10 cellular contexts compared by ENCODE assay signal in the genomic region with DNA sequence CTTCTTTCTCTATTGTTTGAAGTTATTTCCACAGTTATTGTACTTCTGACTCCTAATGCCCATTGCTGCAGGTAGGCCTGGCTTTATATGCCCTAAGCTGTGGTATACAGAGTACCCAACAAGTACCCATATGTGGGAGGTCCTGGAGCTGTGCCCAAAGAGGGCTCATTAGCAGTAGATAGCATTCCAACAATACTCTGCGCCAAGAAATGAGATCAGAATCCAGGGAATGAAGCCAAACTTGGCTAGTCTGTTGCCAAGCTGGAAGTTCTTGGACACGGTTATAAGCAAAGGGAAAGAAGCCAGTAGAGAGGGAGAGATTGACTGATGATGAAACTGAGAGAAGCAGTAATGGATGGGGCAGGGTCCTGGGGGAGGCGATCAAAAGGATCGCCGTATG. TPM values are rescaled to one million over a fixed set of nuclear protein-coding genes. Genes with fewer than 3 reads are reported as not detected.
DNase-seq lines count a peak whose midpoint lies in the region; ATAC-seq and TF ChIP-seq lines count a peak whose summit lies in the region.
"Had no signal": no experiment of that assay in that cellular context is flagged by ENCODE, and none has a peak within 500 bp of the region (broad histone marks: within the 10 kb centered on the region; RNA-seq: fewer than 3 reads in every experiment).

No MANE protein-coding gene starts in this region.

- POLR2A ChIA-PET in AG04450 (lab: Yijun Ruan, JAX): no interaction called here

- H3K27me3 ChIP-seq in AG04450 (ENCODE audit: control insufficient read depth, insufficient read depth, low read length) (peaks cover 2% of the 10 kb centered on the region), esophagus squamous epithelium (no peaks in the 10 kb centered on the region)

- peaks cover 0 to 10% (median 4%) of the 10 kb centered on the region in 3 donors for H3K4me1 ChIP-seq in esophagus squamous epithelium

- TF ChIP-seq CTCF in AG04450 (IDR thresholded peaks at IDR 0.05; ENCODE audit: low read depth, low read length) (no peak), esophagus squamous epithelium (IDR thresholded peaks at IDR 0.05) (no peak)

- H3K36me3 ChIP-seq in esophagus squamous epithelium: no peaks in the 10 kb centered on the region

- H3K27ac ChIP-seq in AG04450 (ENCODE audit: low read depth, low read length) (no peak overlapping the region), esophagus squamous epithelium (no peak overlapping the region)
- H3K27ac ChIP-seq: C4-2B had no signal

- peak; percentile 11 for DNase-seq in AG04450 (ENCODE audit: low read depth, low spot score)
- peak; percentile 23 for DNase-seq in NCI-H1105 (lab: John Stamatoyannopoulos, UW)
- peak; percentile 40 to 60 for DNase-seq in dermis microvascular lymphatic vessel endothelial cell (ENCODE audit: low read depth in 2 of 2)
- peak; percentile 40 to 72 for DNase-seq in lung microvascular endothelial cell (ENCODE audit: low read depth in 2 of 2)
- DNase-seq in esophagus squamous epithelium (lab: John Stamatoyannopoulos, UW): no peak
- DNase-seq in GF-D8 (lab: John Stamatoyannopoulos, UW): no peak
- no peak for DNase-seq in T1000 (lab: John Stamatoyannopoulos, UW)
- DNase-seq: activated naive CD4-positive, alpha-beta T cell treated with anti-CD3 and anti-CD28 coated beads for 36 hours had no signal

- H3K4me3 ChIP-seq in AG04450 (ENCODE audit: low read depth, low read length): no peak overlapping the region
- no peak overlapping the region for H3K4me3 ChIP-seq in esophagus squamous epithelium

- intact Hi-C loops in esophagus squamous epithelium (cut with DNase I): no loop called here

- H3K9me3 ChIP-seq in AG04450 (ENCODE audit: control insufficient read depth, insufficient read depth, low read length): no peaks in the 10 kb centered on the region
- peaks cover 0 to 7% (median 0%) of the 10 kb centered on the region in 3 donors for H3K9me3 ChIP-seq in esophagus squamous epithelium

- ATAC-seq in GM18505 (IDR thresholded peaks at IDR 0.05; ENCODE audit: unreplicated experiment): no peak

- 27 to 48% methylated on average over 5 of the region's 5 CpGs for WGBS in esophagus squamous epithelium, 2 donors

- TF ChIP-seq POLR2A in GM18505 (IDR thresholded peaks at IDR 0.05; ENCODE audit: borderline replicate concordance, extremely low read depth, insufficient read depth, insufficient read length): no peak
- no peak for TF ChIP-seq POLR2A in esophagus squamous epithelium (IDR thresholded peaks at IDR 0.05)

- CTCF ChIA-PET in AG04450 (lab: Charles Lee): no interaction called here

RNA-seq across cellular contexts. Expression of a gene that starts 29.7 kb away (rescaled TPM):
- 0.05 TPM in 1 of 2 replicates, not detected in the other for polyA plus RNA-seq in AG04450 (2011; rRNA removed)
- not detected in 2 replicates for polyA minus RNA-seq in AG04450 (2011; rRNA and poly(A)+ RNA removed)
- 3.9 TPM in 2 replicates for total RNA-seq in dermis microvascular lymphatic vessel endothelial cell
- total RNA-seq in lung microvascular endothelial cell: 1.3 and 2.4 TPM in 2 replicates
- 1 to 10 TPM in 3 of 4 donors, under 1 TPM in 1; 0.30 to 5.8 (median 3.1) TPM for total RNA-seq in esophagus squamous epithelium

Comparison
In these comparisons a context has a peak if more than half of its experiments do, and no peak if none do; other contexts are left out.
1. DNase-seq: peak in AG04450 (single experiment), NCI-H1105 (single experiment), dermis microvascular lymphatic vessel endothelial cell (2 of 2) and lung microvascular endothelial cell (2 of 2); none in esophagus squamous epithelium (single experiment), GF-D8 (single experiment) and T1000 (single experiment).